ENCODE assay signal across 17 cellular contexts in genomic region chr7:64869121-64869725, GRCh38. TPM values are rescaled to one million over a fixed set of nuclear protein-coding genes. Genes with fewer than 3 reads are reported as not detected.
DNase-seq lines count a peak whose midpoint lies in the region; ATAC-seq, FAIRE-seq and TF ChIP-seq lines count a peak whose summit lies in the region.
"Had no signal": no experiment of that assay in that cellular context is flagged by ENCODE, and none has a peak within 500 bp of the region (broad histone marks: within the 10 kb centered on the region; RNA-seq: fewer than 3 reads in every experiment).

No MANE protein-coding gene starts in this region.

- peaks cover 47% of the 10 kb centered on the region for H3K9me3 Mint-ChIP-seq in endodermal cell
- H3K9me3 Mint-ChIP-seq in activated T-cell treated with anti-CD3 and anti-CD28 coated beads, Interleukin-2, amount 50 U/mL, for 24 hours, result peaks cover 4% of the 10 kb centered on the region
- H3K9me3 Mint-ChIP-seq: CD8-positive, alpha-beta T cell had no signal

- no peak for FAIRE-seq in GM12891 (lab: Jason Lieb, UNC)

- no peaks in the 10 kb centered on the region for H3K27me3 ChIP-seq in right atrium auricular region
- H3K27me3 ChIP-seq in endodermal cell (ENCODE audit: control insufficient read depth, insufficient read depth, low read length, poor library complexity, severe bottlenecking), result no peaks in the 10 kb centered on the region
- peaks cover 0 to 3% (median 0%) of the 10 kb centered on the region in 3 donors for H3K27me3 ChIP-seq in stomach
- H3K27me3 ChIP-seq: BE2C, Peyer's patch had no signal

- peak; percentile 16 for DNase-seq in right atrium auricular region (ENCODE audit: low spot score)
- no peak for DNase-seq in Right ventricle myocardium superior
- DNase-seq in GM13976 (ENCODE audit: low spot score), result peak; percentile 15
- peak; percentile 14 for DNase-seq in endodermal cell
- peak; percentile 10 for DNase-seq in stomach
- no peak for DNase-seq in GM12891 (ENCODE audit: insufficient read length, low spot score)
- no peak for DNase-seq in activated T-cell treated with anti-CD3 and anti-CD28 coated beads, Interleukin-2, amount 50 U/mL, for 24 hours
- no peak for DNase-seq in foreskin melanocyte
- DNase-seq: ACHN, BE2C, EL, KG1, NCI-H1048, NCI-H146, SHP77 had no signal

- TF ChIP-seq CTCF in right atrium auricular region (IDR thresholded peaks at IDR 0.05) (no peak), GM13976 (IDR thresholded peaks at IDR 0.05; ENCODE audit: borderline replicate concordance, control extremely low read depth, extremely low read depth, insufficient read depth, missing control alignments) (no peak), endodermal cell (conservative IDR thresholded peaks at IDR 0.05) (no peak), stomach (IDR thresholded peaks at IDR 0.05) (no peak)

- H3K36me3 ChIP-seq in right atrium auricular region (no peaks in the 10 kb centered on the region), endodermal cell (ENCODE audit: control insufficient read depth, insufficient read depth, low read length) (no peaks in the 10 kb centered on the region), stomach (no peaks in the 10 kb centered on the region)
- H3K36me3 ChIP-seq: BE2C, Peyer's patch had no signal

- H3K36me3 Mint-ChIP-seq in endodermal cell (ENCODE audit: low read depth), result no peaks in the 10 kb centered on the region
- H3K36me3 Mint-ChIP-seq in activated T-cell treated with anti-CD3 and anti-CD28 coated beads, Interleukin-2, amount 50 U/mL, for 24 hours (ENCODE audit: low read depth), result no peaks in the 10 kb centered on the region
- H3K36me3 Mint-ChIP-seq: CD8-positive, alpha-beta T cell had no signal

- H3K9ac ChIP-seq in endodermal cell (ENCODE audit: extremely low read depth, low read length, poor library complexity, severe bottlenecking), result no peak overlapping the region

- no peaks in the 10 kb centered on the region for H3K4me1 Mint-ChIP-seq in endodermal cell
- no peaks in the 10 kb centered on the region for H3K4me1 Mint-ChIP-seq in activated T-cell treated with anti-CD3 and anti-CD28 coated beads, Interleukin-2, amount 50 U/mL, for 24 hours (ENCODE audit: low read depth)

- H3K4me3 Mint-ChIP-seq in endodermal cell, result no peak overlapping the region
- no peak overlapping the region for H3K4me3 Mint-ChIP-seq in activated T-cell treated with anti-CD3 and anti-CD28 coated beads, Interleukin-2, amount 50 U/mL, for 24 hours
- H3K4me3 Mint-ChIP-seq: CD8-positive, alpha-beta T cell had no signal

- intact Hi-C loops in Right ventricle myocardium superior (cut with DNase I), result no loop called here
- intact Hi-C loops in stomach (cut with DNase I; ENCODE audit: low total_unique reads), result no loop called here

- TF ChIP-seq EP300 in stomach (IDR thresholded peaks at IDR 0.05), result no peak

- in situ Hi-C loops in GM13976 (cut with MboI; ENCODE audit: low sequenced_read_pairs, unreplicated experiment), result no loop called here

- no peak for ATAC-seq in Right ventricle myocardium superior (ENCODE audit: poor library complexity)
- ATAC-seq: CD8-positive, alpha-beta T cell had no signal

- H3K27ac ChIP-seq in right atrium auricular region, result no peak overlapping the region
- no peak overlapping the region for H3K27ac ChIP-seq in endodermal cell (ENCODE audit: low read depth, low read length)
- H3K27ac ChIP-seq in stomach, result no peak overlapping the region
- H3K27ac ChIP-seq: Peyer's patch had no signal

- no peaks in the 10 kb centered on the region for H3K4me1 ChIP-seq in right atrium auricular region
- H3K4me1 ChIP-seq in endodermal cell (ENCODE audit: control insufficient read depth, insufficient read depth, low read length), result no peaks in the 10 kb centered on the region
- no peaks in the 10 kb centered on the region for H3K4me1 ChIP-seq in stomach
- H3K4me1 ChIP-seq: BE2C, Peyer's patch had no signal

- H3K9me3 ChIP-seq in right atrium auricular region (no peaks in the 10 kb centered on the region), endodermal cell (ENCODE audit: control insufficient read depth, low read length) (peaks cover 2% of the 10 kb centered on the region), stomach (peaks cover 0 to 19% (median 0%) of the 10 kb centered on the region in 4 donors)
- H3K9me3 ChIP-seq: BE2C, Peyer's patch had no signal

- peaks cover 11% of the 10 kb centered on the region for H3K27me3 Mint-ChIP-seq in endodermal cell (ENCODE audit: insufficient read depth)
- peaks cover 3% of the 10 kb centered on the region for H3K27me3 Mint-ChIP-seq in activated T-cell treated with anti-CD3 and anti-CD28 coated beads, Interleukin-2, amount 50 U/mL, for 24 hours

- WGBS in endodermal cell (ENCODE audit: insufficient coverage in 1 of 2, insufficient read length in 1 of 2), 2 experiments, result 77 to 79% methylated on average over 7 to 8 of the region's 8 CpGs
- WGBS in stomach, 5 donors, result 64 to 71% (median 68%) methylated on average over 8 of the region's 8 CpGs

- no peak for TF ChIP-seq POLR2A in stomach (IDR thresholded peaks at IDR 0.05)
- TF ChIP-seq POLR2A in GM12891 (IDR thresholded peaks at IDR 0.05; ENCODE audit: low read depth, low read length), result no peak

- H3K27ac Mint-ChIP-seq in endodermal cell, result no peak overlapping the region
- H3K27ac Mint-ChIP-seq in activated T-cell treated with anti-CD3 and anti-CD28 coated beads, Interleukin-2, amount 50 U/mL, for 24 hours, result no peak overlapping the region
- H3K27ac Mint-ChIP-seq: CD8-positive, alpha-beta T cell had no signal

- H3K4me3 ChIP-seq in right atrium auricular region (no peak overlapping the region), endodermal cell (ENCODE audit: low read length) (no peak overlapping the region), stomach (no peak overlapping the region)
- H3K4me3 ChIP-seq: Peyer's patch had no signal

TF ChIP-seq in GM12891, 5 proteins besides CTCF, POLR2A, EP300 and RAD21:
- TF ChIP-seq TAF1 (IDR thresholded peaks at IDR 0.05; ENCODE audit: low read depth, low read length) (no peak), POU2F2 (IDR thresholded peaks at IDR 0.05; ENCODE audit: low read depth, low read length) (no peak), PAX5 (IDR thresholded peaks at IDR 0.05; ENCODE audit: insufficient read depth, low read length, severe bottlenecking) (no peak), POLR2AphosphoS5 (IDR thresholded peaks at IDR 0.05; ENCODE audit: low read depth, low read length) (no peak), SPI1 (IDR thresholded peaks at IDR 0.05; ENCODE audit: low read depth, low read length) (no peak)

RNA-seq across cellular contexts. Expression of gene ZNF273, which starts 33.9 kb away (rescaled TPM):
- total RNA-seq in right atrium auricular region (1 to 10 TPM; 1.1 to 1.6 TPM), Right ventricle myocardium superior (1.5 TPM), endodermal cell (10 to 100 TPM; 15.5 to 20.5 TPM), stomach (10 to 100 TPM in 3 of 5 donors, 1 to 10 TPM in 2; 5.3 to 24.3 (median 11.6) TPM)
- 16.2 TPM for polyA plus RNA-seq in endodermal cell (2013, experiment 1 of 2)
- 16.7 TPM for polyA plus RNA-seq in endodermal cell (2013, experiment 2 of 2)
- polyA plus RNA-seq in stomach, result 1 to 10 TPM; 1.3 to 7.7 (median 2.9) TPM
- polyA plus RNA-seq in GM12891 (2012; ENCODE audit: low read depth, missing spikeins), result 2.6 TPM

Comparison
In these comparisons a context has a peak if more than half of its experiments do, and no peak if none do; other contexts are left out.
1. DNase-seq: peak in right atrium auricular region (single experiment), GM13976 (single experiment), endodermal cell (single experiment) and stomach (single experiment); none in Right ventricle myocardium superior (single experiment), GM12891 (single experiment), activated T-cell treated with anti-CD3 and anti-CD28 coated beads, Interleukin-2, amount 50 U/mL, for 24 hours (single experiment) and foreskin melanocyte (single experiment).